24 cellular contexts compared by ENCODE assay signal in genomic region chr17:34222732-34223486, GRCh38. TPM values are rescaled to one million over a fixed set of nuclear protein-coding genes. Genes with fewer than 3 reads are reported as not detected.
DNase-seq lines count a peak whose midpoint lies in the region; ATAC-seq, FAIRE-seq and TF ChIP-seq lines count a peak whose summit lies in the region.
"Had no signal": no experiment of that assay in that cellular context is flagged by ENCODE, and none has a peak within 500 bp of the region (broad histone marks: within the 10 kb centered on the region; RNA-seq: fewer than 3 reads in every experiment).

No MANE protein-coding gene starts in this region.

- DNase-seq in A549 (ENCODE audit: low read depth in 1 of 2, low spot score in 1 of 2) (no peak), CD14-positive monocyte (ENCODE audit: low spot score) (no peak), NOMO-1 treated with DMSO at 0.1 percent for 48 hours (lab: John Stamatoyannopoulos, UW; ENCODE audit: unreplicated experiment) (peak; percentile 44), fibroblast of the aortic adventitia (ENCODE audit: low read depth) (peak; percentile 31), DMS53 (lab: John Stamatoyannopoulos, UW) (no peak), NCI-H82 (lab: John Stamatoyannopoulos, UW) (no peak), endothelial cell (ENCODE audit: low spot score) (no peak)
- DNase-seq: COR-L47, GDM1, HCEC 1CT, Kasumi-1, MG63, NCI-H1105 treated with DMSO at 0.1 percent for 48 hours, NCI-H187 treated with DMSO at 0.1 percent for 48 hours, NCI-H226, NCI-H524 treated with DMSO at 0.1 percent for 48 hours, OCI-M1, SHP77 had no signal

- POLR2A ChIA-PET in A549 (lab: Yijun Ruan, JAX): no interaction called here

- WGBS in A549 (ENCODE audit: missing lambda C conversion rate): 46% methylated on average over 3 of the region's 3 CpGs

- H3K27ac Mint-ChIP-seq in CD14-positive monocyte (peak overlapping the region; percentile 5 to 95 (median 61)), endothelial cell (ENCODE audit: unreplicated experiment) (no peak overlapping the region)
- H3K27ac Mint-ChIP-seq: IgD-negative memory B cell had no signal

- no peak for ATAC-seq in A549

- H3K4me3 Mint-ChIP-seq in CD14-positive monocyte: peak overlapping the region in 1 of 2 donors; percentile 57
- H3K4me3 Mint-ChIP-seq in endothelial cell (ENCODE audit: unreplicated experiment): no peak overlapping the region
- H3K4me3 Mint-ChIP-seq: IgD-negative memory B cell had no signal

- no peaks in the 10 kb centered on the region for H3K4me1 ChIP-seq in A549

- CTCF ChIA-PET in A549 (lab: Yijun Ruan, JAX): interaction anchor here (1.4 to 7.7 kb wide), 6 partner anchors 12 to 138 kb away, joined by 3 to 61 read pairs (median 4); partner anchors contain the start of gene CCL1

- no peak overlapping the region for H3K4me3 ChIP-seq in A549
- no peak overlapping the region for H3K4me3 ChIP-seq in fibroblast of the aortic adventitia (ENCODE audit: low read depth, low read length)
- H3K4me3 ChIP-seq: MG63, SK-N-MC had no signal

- TF ChIP-seq CTCF in A549 (IDR thresholded peaks at IDR 0.05): no peak
- TF ChIP-seq CTCF in CD14-positive monocyte (IDR thresholded peaks at IDR 0.05): no peak
- TF ChIP-seq CTCF in fibroblast of the aortic adventitia (IDR thresholded peaks at IDR 0.05; ENCODE audit: insufficient read depth, low read length): no peak
- TF ChIP-seq CTCF in endothelial cell (IDR thresholded peaks at IDR 0.05; ENCODE audit: unreplicated experiment): no peak

- intact Hi-C loops in CD14-positive monocyte (cut with micrococcal nuclease): loop anchor here (5.0 to 10.0 kb wide), 2 partner anchors 34 to 1972 kb away; partner anchors contain the start of genes CCL2 (in 1 of the 2), CCL3L1 (in 1 of the 2) and CCL3L3 (in 1 of the 2)

- H3K9me3 Mint-ChIP-seq in CD14-positive monocyte (peaks cover 0 to 3% (median 0%) of the 10 kb centered on the region in 7 donors), endothelial cell (ENCODE audit: unreplicated experiment) (no peaks in the 10 kb centered on the region)

- no peak for TF ChIP-seq POLR2A in A549 (IDR thresholded peaks at IDR 0.05; ENCODE audit: low read length)

- no peaks in the 10 kb centered on the region for H3K36me3 Mint-ChIP-seq in CD14-positive monocyte
- H3K36me3 Mint-ChIP-seq in endothelial cell (ENCODE audit: low read depth, unreplicated experiment): no peaks in the 10 kb centered on the region
- H3K36me3 Mint-ChIP-seq: IgD-negative memory B cell had no signal

- TF ChIP-seq EP300 in A549 (IDR thresholded peaks at IDR 0.05): no peak

- peaks cover 63% of the 10 kb centered on the region for H3K4me1 Mint-ChIP-seq in CD14-positive monocyte
- no peaks in the 10 kb centered on the region for H3K4me1 Mint-ChIP-seq in endothelial cell (ENCODE audit: unreplicated experiment)

- no peaks in the 10 kb centered on the region for H3K9me3 ChIP-seq in A549
- H3K9me3 ChIP-seq: MG63 had no signal

- no peak overlapping the region for H3K27ac ChIP-seq in A549
- H3K27ac ChIP-seq: C4-2B, HL-60, SK-N-MC had no signal

- FAIRE-seq in A549 (lab: Jason Lieb, UNC): peak; percentile 73

- TF ChIP-seq RAD21 in A549 (conservative IDR thresholded peaks at IDR 0.05 in 1 of 2, IDR thresholded peaks at IDR 0.05 in 1 of 2): no peak

- no peak overlapping the region for H3K4me2 ChIP-seq in A549

- H3K27me3 Mint-ChIP-seq in CD14-positive monocyte (ENCODE audit: low read depth in 3 of 3) (peaks cover 1 to 3% (median 3%) of the 10 kb centered on the region in 3 donors), endothelial cell (ENCODE audit: unreplicated experiment) (no peaks in the 10 kb centered on the region)

TF ChIP-seq in A549, 52 proteins besides CTCF, POLR2A, EP300 and RAD21:
- TF ChIP-seq RFX5 (IDR thresholded peaks at IDR 0.05) (no peak), POLR2AphosphoS2 (conservative IDR thresholded peaks at IDR 0.05; ENCODE audit: low read length) (no peak), BCL3 (IDR thresholded peaks at IDR 0.05) (no peak), MAFK (IDR thresholded peaks at IDR 0.05; ENCODE audit: partially characterized antibody) (peak; percentile 93), GATA3 (IDR thresholded peaks at IDR 0.05; ENCODE audit: borderline replicate concordance) (no peak), HMGXB4 (CRISPR knock-in tag; IDR thresholded peaks at IDR 0.05; ENCODE audit: borderline replicate concordance) (no peak)

RNA-seq across cellular contexts. Expression of gene CCL2, which starts 32.2 kb away (rescaled TPM):
- 17.6 and 25.9 TPM in 2 replicates for polyA plus RNA-seq in A549 (2011; rRNA removed)
- polyA plus RNA-seq in A549 (2012; cell fraction: cytosol; rRNA removed): 29.1 and 32.6 TPM in 2 replicates
- 21.7 and 38.3 TPM in 2 replicates for polyA plus RNA-seq in A549 (2012; cell fraction: nucleus; rRNA removed)
- 130 to 161 TPM (median 144 TPM) in 3 replicates for polyA plus RNA-seq in A549 (2017; fragmentation: RNase III; extraction: RNeasy Plus Mini Kit Qiagen cat#74134 plus additional on column Dnase treatment)
- polyA minus RNA-seq in A549 (2011; rRNA and poly(A)+ RNA removed): 19.4 and 32.2 TPM in 2 replicates
- 10 to 100 TPM; 17.7 to 44.9 TPM for polyA plus RNA-seq in CD14-positive monocyte
- total RNA-seq in fibroblast of the aortic adventitia (ENCODE audit: low replicate concordance): 11.1 and 109 TPM in 2 replicates
- 1.4 TPM for total RNA-seq in endothelial cell (ENCODE audit: unreplicated experiment)
- polyA plus RNA-seq: IgD-negative memory B cell had no signal

RNA-seq across cellular contexts. Expression of gene CCL7, which starts 47.1 kb away (rescaled TPM):
- polyA plus RNA-seq in A549 (2011; rRNA removed) (not detected in 2 replicates), A549 (2017; fragmentation: RNase III; extraction: RNeasy Plus Mini Kit Qiagen cat#74134 plus additional on column Dnase treatment) (0.13 to 0.17 TPM in 2 of 3 replicates, not detected in the other), CD14-positive monocyte (under 1 TPM; 0.25 to 0.38 TPM)
- polyA plus RNA-seq in A549 (2012; cell fraction: cytosol; rRNA removed): not detected in 2 replicates
- polyA plus RNA-seq in A549 (2012; cell fraction: nucleus; rRNA removed): not detected in 2 replicates
- not detected in 2 replicates for polyA minus RNA-seq in A549 (2011; rRNA and poly(A)+ RNA removed)
- total RNA-seq in fibroblast of the aortic adventitia (ENCODE audit: low replicate concordance) (not detected in 2 replicates), endothelial cell (ENCODE audit: unreplicated experiment) (not detected)
- total RNA-seq: A673, HT1080 had no signal
- polyA plus RNA-seq: IgD-negative memory B cell had no signal

Comparison
In these comparisons a context has a peak if more than half of its experiments do, and no peak if none do; other contexts are left out.
1. DNase-seq: peak in NOMO-1 treated with DMSO at 0.1 percent for 48 hours (single experiment) and fibroblast of the aortic adventitia (single experiment); none in A549 (0 of 2), CD14-positive monocyte (single experiment), DMS53 (single experiment), NCI-H82 (single experiment) and endothelial cell (single experiment).